8 cellular contexts compared by ENCODE assay signal in the genomic region with DNA sequence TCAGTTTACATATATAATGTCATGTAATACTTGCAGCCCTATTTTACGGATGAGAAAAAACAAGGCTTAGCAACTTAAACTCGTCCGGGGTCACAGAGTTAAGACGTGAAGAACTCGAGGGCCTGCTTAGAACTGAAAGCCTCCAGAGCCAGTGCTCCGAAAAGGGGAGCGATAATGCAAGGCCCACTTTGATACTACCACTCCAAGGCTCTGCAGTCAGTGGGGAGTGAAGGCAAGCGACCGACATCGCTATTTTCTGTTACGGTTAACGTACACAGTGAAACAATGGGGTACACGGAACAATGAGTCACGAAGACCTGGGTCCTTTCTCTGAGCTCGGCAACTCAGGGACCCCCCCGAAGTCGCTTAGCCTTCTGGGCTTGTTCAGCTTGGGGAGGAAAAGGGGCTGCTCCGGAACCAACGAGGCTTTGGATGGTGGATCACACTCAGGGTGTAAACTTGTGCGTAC. TPM values are rescaled to one million over a fixed set of nuclear protein-coding genes. Genes with fewer than 3 reads are reported as not detected.
A peak's percentile ranks its signal among the peaks of the same experiment; 100 is the strongest.
DNase-seq lines count a peak whose midpoint lies in the region; ATAC-seq and TF ChIP-seq lines count a peak whose summit lies in the region.

No MANE protein-coding gene starts in this region.

- ATAC-seq in GM18517 (IDR thresholded peaks at IDR 0.05; ENCODE audit: unreplicated experiment): peak; percentile 0
- peak; percentile 5 for ATAC-seq in HG02943 (IDR thresholded peaks at IDR 0.05; ENCODE audit: low read depth, unreplicated experiment)
- peak; percentile 11 for ATAC-seq in activated B cell treated with CpG ODN at 0.5 μM for 24 hours (ENCODE audit: low read depth)
- ATAC-seq in heart left ventricle: peak; percentile 6 to 30 (median 12)
- no peak for ATAC-seq in GM21381 (IDR thresholded peaks at IDR 0.05; ENCODE audit: unreplicated experiment)

- H3K4me3 ChIP-seq in heart left ventricle: peak overlapping the region; percentile 70 to 98 (median 94)
- peak overlapping the region; percentile 91 for H3K4me3 ChIP-seq in skeletal muscle cell (ENCODE audit: low read depth, low read length)

- TF ChIP-seq CTCF in activated B cell treated with CpG ODN at 0.5 μM for 24 hours (IDR thresholded peaks at IDR 0.05) (no peak), heart left ventricle (IDR thresholded peaks at IDR 0.05) (no peak)

- intact Hi-C loops in activated B cell treated with CpG ODN at 0.5 μM for 24 hours (cut with micrococcal nuclease) (loop anchor here (1.0 to 10.0 kb wide), 10 partner anchors 167 to 1456 kb away; a partner anchor contains a TSS), heart left ventricle (cut with DNase I) (loop anchor here in 7 of 10 donors (2.0 to 10.0 kb wide), 10 partner anchors 198 to 981 kb away; a partner anchor contains a TSS)

- H3K4me1 ChIP-seq in heart left ventricle: peaks cover 0 to 51% (median 35%) of the 10 kb centered on the region in 12 donors

- H3K27me3 Mint-ChIP-seq in activated B cell treated with CpG ODN at 0.5 μM for 24 hours: no peaks in the 10 kb centered on the region

- peaks cover 33% of the 10 kb centered on the region for H3K4me1 Mint-ChIP-seq in activated B cell treated with CpG ODN at 0.5 μM for 24 hours

- WGBS in heart left ventricle, 4 donors: 3 to 4% (median 4%) methylated on average over 19 to 20 of the region's 20 CpGs

- no peaks in the 10 kb centered on the region for H3K9me3 ChIP-seq in heart left ventricle

- CTCF ChIA-PET in activated B cell treated with CpG ODN at 0.5 μM for 24 hours (lab: Charles Lee): interaction anchor here (0.6 to 2.8 kb wide), 17 partner anchors 13 to 1323 kb away, joined by 3 to 33 read pairs (median 6); a partner anchor contains a TSS

- peak overlapping the region; percentile 97 to 100 (median 99) for H3K27ac ChIP-seq in heart left ventricle

- H3K27ac Mint-ChIP-seq in activated B cell treated with CpG ODN at 0.5 μM for 24 hours: peak overlapping the region; percentile 98

- H3K27me3 ChIP-seq in heart left ventricle: no peaks in the 10 kb centered on the region

- peak overlapping the region; percentile 99 for H3K4me3 Mint-ChIP-seq in activated B cell treated with CpG ODN at 0.5 μM for 24 hours

- H3K36me3 Mint-ChIP-seq in activated B cell treated with CpG ODN at 0.5 μM for 24 hours (ENCODE audit: low read depth): peaks cover 12% of the 10 kb centered on the region

- TF ChIP-seq POLR2A in heart left ventricle (IDR thresholded peaks at IDR 0.05): no peak

- DNase-seq in activated B cell treated with CpG ODN at 0.5 μM for 24 hours: no peak
- no peak for DNase-seq in heart left ventricle
- no peak for DNase-seq in skeletal muscle cell (ENCODE audit: low read depth)
- no peak for DNase-seq in NCI-H774 (lab: John Stamatoyannopoulos, UW)
- DNase-seq in GM03348 (ENCODE audit: low spot score): no peak

- no peaks in the 10 kb centered on the region for H3K9me3 Mint-ChIP-seq in activated B cell treated with CpG ODN at 0.5 μM for 24 hours

- POLR2A ChIA-PET in activated B cell treated with CpG ODN at 0.5 μM for 24 hours (lab: Charles Lee): interaction anchor here (0.7 to 3.3 kb wide), 12 partner anchors 19 to 542 kb away, joined by 3 to 34 read pairs (median 6); a partner anchor contains a TSS

- no peaks in the 10 kb centered on the region for H3K36me3 ChIP-seq in heart left ventricle

RNA-seq across cellular contexts. Expression of a gene that starts 1.0 kb away (rescaled TPM):
- 44.8 and 54.3 TPM in 2 replicates for total RNA-seq in activated B cell treated with CpG ODN at 0.5 μM for 24 hours
- total RNA-seq in heart left ventricle: 100 to 1,000 TPM in 2 of 9 donors, 10 to 100 TPM in 7; 64.1 to 178 (median 87.6) TPM
- polyA plus RNA-seq in heart left ventricle: 10 to 100 TPM; 67.8 to 88.9 TPM
